In the genomic region with DNA sequence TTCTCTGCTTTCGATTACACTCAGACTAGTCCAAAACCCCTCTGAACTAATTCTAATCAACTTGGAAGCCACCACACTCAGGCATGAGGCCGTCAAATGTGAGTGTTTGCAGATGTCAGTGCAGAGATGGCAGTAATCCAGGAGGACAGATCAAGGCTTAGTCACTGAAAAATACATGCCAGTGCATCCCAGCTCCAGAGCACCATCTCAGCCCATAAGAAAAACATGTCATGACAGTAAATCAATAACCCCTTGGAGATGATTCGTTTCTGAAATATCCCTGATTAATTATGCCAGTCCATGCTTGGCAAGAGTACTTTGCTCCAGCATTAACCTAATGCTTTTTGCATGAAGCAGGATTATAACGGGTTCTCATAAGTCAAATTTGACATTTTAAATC, we compare ENCODE assay signal across 11 cellular contexts.
A peak's percentile ranks its signal among the peaks of the same experiment; 100 is the strongest.
DNase-seq lines count a peak whose midpoint lies in the region; ATAC-seq and TF ChIP-seq lines count a peak whose summit lies in the region.
"Had no signal": no experiment of that assay in that cellular context is flagged by ENCODE, and none has a peak within 500 bp of the region (broad histone marks: within the 10 kb centered on the region; RNA-seq: fewer than 3 reads in every experiment).

No MANE protein-coding gene starts in this region.

- H2AFZ ChIP-seq in neuronal stem cell (ENCODE audit: low read length): no peak overlapping the region

- H3K27ac ChIP-seq in Peyer's patch (no peak overlapping the region), neuronal stem cell (replicated peaks; ENCODE audit: low read length) (no peak overlapping the region)
- H3K27ac ChIP-seq: gastrocnemius medialis had no signal

- no peak overlapping the region for H2AK5ac ChIP-seq in neuronal stem cell (ENCODE audit: low read depth, low read length)

- no peak overlapping the region for H3K4me2 ChIP-seq in neuronal stem cell (ENCODE audit: insufficient read depth, low read length, poor library complexity, severe bottlenecking)

- no peak overlapping the region for H3K9ac ChIP-seq in neuronal stem cell (ENCODE audit: low read depth, low read length, poor library complexity)

- H3K79me1 ChIP-seq in neuronal stem cell (ENCODE audit: low read depth, low read length): no peaks in the 10 kb centered on the region

- no peak overlapping the region for H2BK12ac ChIP-seq in neuronal stem cell (ENCODE audit: low read length)

- no peak overlapping the region for H3K4ac ChIP-seq in neuronal stem cell (ENCODE audit: low read length)

- TF ChIP-seq POLR2A in Peyer's patch (IDR thresholded peaks at IDR 0.05): no peak

- H3K23ac ChIP-seq in neuronal stem cell (ENCODE audit: low read depth, low read length, poor library complexity): no peak overlapping the region

- no peak overlapping the region for H2BK15ac ChIP-seq in neuronal stem cell (ENCODE audit: low read length)

- H3K4me1 ChIP-seq in Peyer's patch: no peaks in the 10 kb centered on the region
- H3K4me1 ChIP-seq in neuronal stem cell (ENCODE audit: control insufficient read depth in 2 of 2, insufficient read depth in 1 of 2, low read depth in 1 of 2, low read length in 2 of 2): no peaks in the 10 kb centered on the region
- H3K4me1 ChIP-seq: gastrocnemius medialis had no signal

- ATAC-seq in esophagus mucosa: peak; percentile 51
- ATAC-seq: gastrocnemius medialis had no signal

- WGBS in neuronal stem cell (ENCODE audit: extremely low coverage in 2 of 2, insufficient read length in 2 of 2, insufficient replicate concordance in 1 of 2), 2 donors: no CpG with 5 or more reads among the region's 4 CpGs

- DNase-seq in G401 (ENCODE audit: low spot score): peak; percentile 28
- peak; percentile 31 for DNase-seq in NCI-H69 (lab: John Stamatoyannopoulos, UW)
- peak; percentile 73 for DNase-seq in myocyte (ENCODE audit: low read depth)
- no peak for DNase-seq in Peyer's patch
- no peak for DNase-seq in KG1 (lab: John Stamatoyannopoulos, UW)
- DNase-seq in stimulated activated CD4-positive, alpha-beta T cell treated with anti-CD3 and anti-CD28 coated beads, Interleukin-2, amount 100 ng/mL, for 48 hours: no peak
- no peak for DNase-seq in neuronal stem cell (ENCODE audit: low spot score)
- DNase-seq: activated CD4-positive, alpha-beta T cell treated with anti-CD3 and anti-CD28 coated beads, Interleukin-2, amount 10 ng/mL, durations not matched to agents 24 days and 14 days; activated naive CD8-positive, alpha-beta T cell treated with anti-CD3 and anti-CD28 coated beads, Interleukin-2, amount 10 ng/mL, durations not matched to agents 7 days and 5 days; gastrocnemius medialis had no signal

- H3K4me3 ChIP-seq in Peyer's patch (no peak overlapping the region), neuronal stem cell (ENCODE audit: low read length in 2 of 2) (no peak overlapping the region)
- H3K4me3 ChIP-seq: gastrocnemius medialis had no signal

- H3K36me3 ChIP-seq in Peyer's patch (no peaks in the 10 kb centered on the region), neuronal stem cell (replicated peaks in 1 of 2; ENCODE audit: control insufficient read depth in 2 of 2, insufficient read depth in 2 of 2, low read length in 2 of 2) (no peaks in the 10 kb centered on the region)
- H3K36me3 ChIP-seq: gastrocnemius medialis had no signal

- no peak overlapping the region for H4K8ac ChIP-seq in neuronal stem cell (ENCODE audit: low read depth, low read length)

- no peak overlapping the region for H2BK5ac ChIP-seq in neuronal stem cell (ENCODE audit: low read length)

- H3K14ac ChIP-seq in neuronal stem cell (ENCODE audit: low read length): no peak overlapping the region

- no peak overlapping the region for H3K18ac ChIP-seq in neuronal stem cell (ENCODE audit: low read length)

- H3K9me3 ChIP-seq in Peyer's patch: no peaks in the 10 kb centered on the region
- H3K9me3 ChIP-seq in neuronal stem cell (replicated peaks in 1 of 2; ENCODE audit: control insufficient read depth in 2 of 2, insufficient read depth in 1 of 2, low read depth in 1 of 2, low read length in 2 of 2): no peaks in the 10 kb centered on the region
- H3K9me3 ChIP-seq: gastrocnemius medialis had no signal

- H3K27me3 ChIP-seq in Peyer's patch (no peaks in the 10 kb centered on the region), neuronal stem cell (ENCODE audit: control insufficient read depth in 3 of 3, insufficient read depth in 3 of 3, low read depth in 1 of 3, low read length in 3 of 3) (no peaks in the 10 kb centered on the region)
- H3K27me3 ChIP-seq: gastrocnemius medialis had no signal

- no peak for TF ChIP-seq CTCF in Peyer's patch (IDR thresholded peaks at IDR 0.05)

- in situ Hi-C loops in G401 (cut with HindIII; ENCODE audit: low sequenced_read_pairs): no loop called here

- no peak overlapping the region for H4K91ac ChIP-seq in neuronal stem cell (ENCODE audit: low read depth, low read length, poor library complexity)

- H2BK120ac ChIP-seq in neuronal stem cell (ENCODE audit: low read depth, low read length): no peak overlapping the region

Comparison
In these comparisons a context has a peak if more than half of its experiments do, and no peak if none do; other contexts are left out.
1. DNase-seq: peak in G401 (single experiment), NCI-H69 (single experiment) and myocyte (single experiment); none in Peyer's patch (0 of 3), KG1 (single experiment), stimulated activated CD4-positive, alpha-beta T cell treated with anti-CD3 and anti-CD28 coated beads, Interleukin-2, amount 100 ng/mL, for 48 hours (0 of 2) and neuronal stem cell (single experiment).